In genomic region chr5:154058055-154059038, GRCh38 we compare ENCODE assay signal across 9 cellular contexts. TPM values are rescaled to one million over a fixed set of nuclear protein-coding genes. Genes with fewer than 3 reads are reported as not detected.
A peak's percentile ranks its signal among the peaks of the same experiment; 100 is the strongest.
DNase-seq lines count a peak whose midpoint lies in the region; ATAC-seq, FAIRE-seq and TF ChIP-seq lines count a peak whose summit lies in the region.
"Had no signal": no experiment of that assay in that cellular context is flagged by ENCODE, and none has a peak within 500 bp of the region (broad histone marks: within the 10 kb centered on the region; RNA-seq: fewer than 3 reads in every experiment).

No MANE protein-coding gene starts in this region.

- CTCF ChIA-PET in GM12878 (lab: Yijun Ruan, JAX), result interaction anchor here (0.6 to 3.6 kb wide), 11 partner anchors 14 to 346 kb away, joined by 3 to 25 read pairs (median 6); no protein-coding TSS in a partner anchor

- RAD21 ChIA-PET in GM12878 (lab: Charles Lee; ENCODE audit: unreplicated experiment), result interaction anchor here (0.5 to 3.5 kb wide), 4 partner anchors 9 to 554 kb away, joined by 3 to 20 read pairs (median 7); no protein-coding TSS in a partner anchor

- intact Hi-C loops in GM12878 (cut with micrococcal nuclease; ENCODE audit: unreplicated experiment), result no loop called here
- intact Hi-C loops in esophagus muscularis mucosa (cut with DNase I), result no loop called here

- DNase-seq in HPDE6-E6E7 (ENCODE audit: extremely low spot score) (peak; percentile 34), GM12878 (ENCODE audit: low read depth, low spot score) (peak; percentile 63), T-helper 1 cell (no peak), GF-D8 (lab: John Stamatoyannopoulos, UW) (no peak), esophagus muscularis mucosa (ENCODE audit: extremely low spot score) (no peak), mesothelial cell of epicardium (ENCODE audit: low spot score in 2 of 2, unreplicated experiment in 2 of 2) (no peak)

- no peak overlapping the region; the same call in 1 of the 2 replicates for H3K9ac ChIP-seq in GM12878 (ENCODE audit: control insufficient read depth, insufficient read depth, low read length)

- FAIRE-seq in GM12878 (lab: Jason Lieb, UNC), result peak; percentile 97

- TF ChIP-seq POLR2A in GM12878 (IDR thresholded peaks at IDR 0.05; ENCODE audit: low read depth, low read length) (no peak), esophagus muscularis mucosa (IDR thresholded peaks at IDR 0.05; ENCODE audit: low read depth) (no peak)

- H3K27ac Mint-ChIP-seq in mesothelial cell of epicardium, result no peak overlapping the region

- POLR2A ChIA-PET in GM12878 (lab: Charles Lee), result interaction anchor here (0.6 to 0.9 kb wide), 2 partner anchors 10 to 11 kb away, joined by 3 read pairs; no protein-coding TSS in a partner anchor

- H3F3A ChIP-seq in DOHH2 (ENCODE audit: control insufficient read depth, insufficient read depth), result no peaks in the 10 kb centered on the region

- H3K36me3 Mint-ChIP-seq in mesothelial cell of epicardium, result peaks cover 12% of the 10 kb centered on the region

- H3K27me3 Mint-ChIP-seq in mesothelial cell of epicardium (ENCODE audit: low read depth), result no peaks in the 10 kb centered on the region

- H3K36me3 ChIP-seq in DOHH2 (ENCODE audit: control insufficient read depth, low read length) (peaks cover 17% of the 10 kb centered on the region), GM12878 (ENCODE audit: control insufficient read depth in 2 of 2, insufficient read depth in 2 of 2, low read length in 1 of 2) (peaks cover 0 to 2% of the 10 kb centered on the region in 2 experiments; a peak in 1 of 4 replicates), esophagus muscularis mucosa (peaks cover 0 to 24% (median 12%) of the 10 kb centered on the region in 4 donors)

- in situ Hi-C loops in GM12878 (cut with MboI), result no loop called here

- peak; percentile 72 for ATAC-seq in GM21360 (IDR thresholded peaks at IDR 0.05; ENCODE audit: unreplicated experiment)
- ATAC-seq in GM12878, result peak; percentile 88

- no peaks in the 10 kb centered on the region for H3K9me2 ChIP-seq in DOHH2 (replicated peaks; ENCODE audit: control insufficient read depth, low read length)

- 23% methylated on average over 10 of the region's 10 CpGs for WGBS in GM12878 (ENCODE audit: insufficient coverage, insufficient replicate concordance, low lambda C conversion rate, missing lambda C conversion rate)
- 74% methylated on average over 10 of the region's 10 CpGs for WGBS in esophagus muscularis mucosa

- H4K20me1 ChIP-seq in DOHH2 (ENCODE audit: control insufficient read depth, insufficient read depth, low read depth, low read length), result no peaks in the 10 kb centered on the region; the same call in 1 of the 2 replicates
- H4K20me1 ChIP-seq in GM12878 (ENCODE audit: control insufficient read depth, insufficient read depth), result no peaks in the 10 kb centered on the region

- peak overlapping the region; percentile 58 for H3K4me2 ChIP-seq in DOHH2 (ENCODE audit: low read length)
- H3K4me2 ChIP-seq in GM12878 (ENCODE audit: control insufficient read depth, insufficient read depth), result peak overlapping the region; percentile 76

- SMC1A ChIA-PET in GM12878 (lab: Charles Lee; ENCODE audit: uncharacterized antibody, unreplicated experiment), result interaction anchor here (0.9 to 2.7 kb wide), 17 partner anchors 9 to 707 kb away, joined by 3 to 17 read pairs (median 4); partner anchors contain the start of genes FAM114A2 and MFAP3

- H3K27ac ChIP-seq in DOHH2 (ENCODE audit: low read depth, low read length), result no peak overlapping the region
- H3K27ac ChIP-seq in GM12878 (ENCODE audit: control insufficient read depth, insufficient read depth), result peak overlapping the region; percentile 52
- no peak overlapping the region for H3K27ac ChIP-seq in esophagus muscularis mucosa (replicated peaks in 1 of 4)
- H3K27ac ChIP-seq: epithelial cell of prostate had no signal

- no peak for TF ChIP-seq RAD21 in GM12878 (IDR thresholded peaks at IDR 0.05; ENCODE audit: insufficient read depth, low read depth, low read length)

- H3K9me3 ChIP-seq in DOHH2 (ENCODE audit: control insufficient read depth, insufficient read depth, low read length), result no peaks in the 10 kb centered on the region
- H3K9me3 ChIP-seq in GM12878 (replicated peaks; ENCODE audit: control insufficient read depth, insufficient read depth, low read length), result no peaks in the 10 kb centered on the region
- no peaks in the 10 kb centered on the region for H3K9me3 ChIP-seq in esophagus muscularis mucosa

- H2AFZ ChIP-seq in GM12878 (ENCODE audit: control insufficient read depth, low read depth, low read length), result no peak overlapping the region; the same call in 1 of the 2 replicates

- BruUV-seq in GM12878 (replicated peaks; lab: Mats Ljungman, UMichigan), result no TSS peak

- no peak for TF ChIP-seq CTCF in DOHH2 (IDR thresholded peaks at IDR 0.05; ENCODE audit: low read depth, low read length, poor library complexity, severe bottlenecking)
- no peak for TF ChIP-seq CTCF in GM12878 (IDR thresholded peaks at IDR 0.05 in 2 of 3, conservative IDR thresholded peaks at IDR 0.05 in 1 of 3; ENCODE audit: control insufficient read depth in 2 of 3, extremely low read depth in 1 of 3, insufficient read depth in 1 of 3, low read depth in 3 of 3, low read length in 3 of 3)
- no peak for TF ChIP-seq CTCF in esophagus muscularis mucosa (IDR thresholded peaks at IDR 0.05)
- no peak for TF ChIP-seq CTCF in mesothelial cell of epicardium (IDR thresholded peaks at IDR 0.05; ENCODE audit: unreplicated experiment)

- TF ChIP-seq EP300 in GM12878 (IDR thresholded peaks at IDR 0.05; ENCODE audit: borderline replicate concordance in 1 of 2, control insufficient read depth in 1 of 2, low read depth in 2 of 2, low read length in 2 of 2) (no peak), esophagus muscularis mucosa (IDR thresholded peaks at IDR 0.05) (no peak)

- H3K4me3 ChIP-seq in DOHH2 (ENCODE audit: low read length), result peak overlapping the region; percentile 32
- no peak overlapping the region for H3K4me3 ChIP-seq in GM12878
- no peak overlapping the region for H3K4me3 ChIP-seq in esophagus muscularis mucosa

- H3K79me2 ChIP-seq in DOHH2 (ENCODE audit: control insufficient read depth, low read length) (peaks cover 2% of the 10 kb centered on the region; the same call in 1 of the 2 replicates), GM12878 (ENCODE audit: control insufficient read depth, insufficient read depth, low read length) (no peaks in the 10 kb centered on the region)

- H3K4me1 ChIP-seq in DOHH2 (ENCODE audit: control insufficient read depth, low read length), result peaks cover 30% of the 10 kb centered on the region
- H3K4me1 ChIP-seq in GM12878 (ENCODE audit: control insufficient read depth, insufficient read depth, low read length), result peaks cover 23% of the 10 kb centered on the region
- H3K4me1 ChIP-seq in esophagus muscularis mucosa, result peaks cover 7 to 15% (median 8%) of the 10 kb centered on the region in 4 donors

- no peaks in the 10 kb centered on the region for H3K27me3 ChIP-seq in DOHH2 (ENCODE audit: control insufficient read depth, low read length)
- H3K27me3 ChIP-seq in GM12878 (replicated peaks in 1 of 2; ENCODE audit: control insufficient read depth in 2 of 2, insufficient read depth in 2 of 2, low read length in 1 of 2), result no peaks in the 10 kb centered on the region
- H3K27me3 ChIP-seq in esophagus muscularis mucosa, result no peaks in the 10 kb centered on the region

- H3K9me3 Mint-ChIP-seq in mesothelial cell of epicardium, result no peaks in the 10 kb centered on the region

- H3K4me3 Mint-ChIP-seq in mesothelial cell of epicardium, result no peak overlapping the region

- peaks cover 4% of the 10 kb centered on the region for H3K4me1 Mint-ChIP-seq in mesothelial cell of epicardium

TF ChIP-seq in GM12878, 131 proteins besides CTCF, POLR2A, EP300 and RAD21 (continues in another document):
- TF ChIP-seq ZSCAN29 (IDR thresholded peaks at IDR 0.05), result no peak
- no peak for TF ChIP-seq JUNB (IDR thresholded peaks at IDR 0.05)

RNA-seq across cellular contexts. Expression of gene MFAP3, which starts 19.6 kb away (rescaled TPM):
- total RNA-seq in GM12878 (2013; cell fraction: nucleolus; rRNA removed), result 64.0 and 64.7 TPM in 2 replicates
- 17.7 and 25.7 TPM in 2 replicates for total RNA-seq in GM12878 (2014; rRNA removed)
- 21.5 and 22.9 TPM in 2 replicates for total RNA-seq in GM12878 (2014; rRNA removed; fragmentation: Illumina TruSeq; extraction: Trizol)
- 11.6 and 11.8 TPM in 2 replicates for total RNA-seq in GM12878 (2021)
- 4.1 TPM for polyA plus RNA-seq in GM12878 (2011; ENCODE audit: low read depth)
- polyA plus RNA-seq in GM12878 (2011; rRNA removed), result 20.3 and 25.5 TPM in 2 replicates
- 10.5 and 11.8 TPM in 2 replicates for polyA plus RNA-seq in GM12878 (2011; cell fraction: cytosol; rRNA removed)
- polyA plus RNA-seq in GM12878 (2011; cell fraction: nucleus; rRNA removed), result 13.8 and 14.9 TPM in 2 replicates
- polyA plus RNA-seq in GM12878 (2012), result 6.7 and 8.8 TPM in 2 replicates
- polyA plus RNA-seq in GM12878 (2014; fragmentation: Illumina TruSeq; extraction: Trizol), result 18.3 and 29.1 TPM in 2 replicates
- 1 to 10 TPM; 2.5 to 4.4 TPM for polyA plus RNA-seq in GM12878 (2014; fragmentation: Nextera tagmentation; extraction: Ambion mirVana)
- polyA plus RNA-seq in GM12878 (2014; rRNA removed), result 10.7 and 14.7 TPM in 2 replicates
- polyA plus RNA-seq in GM12878 (2016; fragmentation: Nextera tagmentation; extraction: Ambion mirVana), result 10 to 100 TPM in 1 of 2 experiments, 1 to 10 TPM in 1; 9.0 to 12.1 TPM
- 52.7 and 56.3 TPM in 2 replicates for polyA minus RNA-seq in GM12878 (2011; rRNA and poly(A)+ RNA removed)
- polyA minus RNA-seq in GM12878 (2011; cell fraction: cytosol; rRNA and poly(A)+ RNA removed), result 14.1 and 16.0 TPM in 2 replicates
- 28.2 and 45.5 TPM in 2 replicates for polyA minus RNA-seq in GM12878 (2011; cell fraction: nucleus; rRNA and poly(A)+ RNA removed)
- 10 to 100 TPM; 22.0 to 35.3 (median 29.7) TPM for total RNA-seq in esophagus muscularis mucosa
- total RNA-seq in mesothelial cell of epicardium, result 41.5 to 42.2 TPM (median 41.5 TPM) in 3 replicates

RNA-seq across cellular contexts. Expression of gene FAM114A2, which starts 19.6 kb away (rescaled TPM):
- total RNA-seq in GM12878 (2013; cell fraction: nucleolus; rRNA removed), result 37.6 and 45.8 TPM in 2 replicates
- total RNA-seq in GM12878 (2014; rRNA removed) (18.2 and 20.5 TPM in 2 replicates), GM12878 (2014; rRNA removed; fragmentation: Illumina TruSeq; extraction: Trizol) (29.6 and 30.7 TPM in 2 replicates), GM12878 (2021) (22.9 and 26.1 TPM in 2 replicates), esophagus muscularis mucosa (10 to 100 TPM; 17.4 to 20.5 (median 17.9) TPM), mesothelial cell of epicardium (27.6 to 29.2 TPM (median 28.3 TPM) in 3 replicates)
- polyA plus RNA-seq in GM12878 (2011; ENCODE audit: low read depth), result 15.4 TPM
- polyA plus RNA-seq in GM12878 (2011; rRNA removed) (22.9 and 33.7 TPM in 2 replicates), GM12878 (2014; fragmentation: Illumina TruSeq; extraction: Trizol) (31.2 and 32.8 TPM in 2 replicates), GM12878 (2014; fragmentation: Nextera tagmentation; extraction: Ambion mirVana) (10 to 100 TPM; 16.8 to 17.4 TPM), GM12878 (2014; rRNA removed) (19.1 and 20.9 TPM in 2 replicates), GM12878 (2016; fragmentation: Nextera tagmentation; extraction: Ambion mirVana) (10 to 100 TPM; 25.6 to 26.6 TPM)
- 13.8 and 15.7 TPM in 2 replicates for polyA plus RNA-seq in GM12878 (2011; cell fraction: cytosol; rRNA removed)
- 13.2 and 15.3 TPM in 2 replicates for polyA plus RNA-seq in GM12878 (2011; cell fraction: nucleus; rRNA removed)
- 14.4 and 17.7 TPM in 2 replicates for polyA plus RNA-seq in GM12878 (2012)
- 24.5 and 27.9 TPM in 2 replicates for polyA minus RNA-seq in GM12878 (2011; rRNA and poly(A)+ RNA removed)
- 8.6 and 16.3 TPM in 2 replicates for polyA minus RNA-seq in GM12878 (2011; cell fraction: cytosol; rRNA and poly(A)+ RNA removed)
- 17.4 and 25.0 TPM in 2 replicates for polyA minus RNA-seq in GM12878 (2011; cell fraction: nucleus; rRNA and poly(A)+ RNA removed)

Comparison
In these comparisons a context has a peak if more than half of its experiments do, and no peak if none do; other contexts are left out.
1. DNase-seq: peak in HPDE6-E6E7 (single experiment) and GM12878 (single experiment); none in T-helper 1 cell (0 of 5), GF-D8 (single experiment), esophagus muscularis mucosa (single experiment) and mesothelial cell of epicardium (0 of 2).